Comparison of ENCODE assay signal across 27 cellular contexts in genomic region chr2:44398243-44398897, GRCh38. TPM values are rescaled to one million over a fixed set of nuclear protein-coding genes. Genes with fewer than 3 reads are reported as not detected.
DNase-seq lines count a peak whose midpoint lies in the region; ATAC-seq and TF ChIP-seq lines count a peak whose summit lies in the region.
"Had no signal": no experiment of that assay in that cellular context is flagged by ENCODE, and none has a peak within 500 bp of the region (broad histone marks: within the 10 kb centered on the region; RNA-seq: fewer than 3 reads in every experiment).

No MANE protein-coding gene starts in this region.

- no peak overlapping the region for H4K5ac ChIP-seq in IMR-90 (ENCODE audit: low read depth, low read length)

- H2BK5ac ChIP-seq in IMR-90 (ENCODE audit: low read depth, low read length, poor library complexity, severe bottlenecking) = no peak overlapping the region

- no peaks in the 10 kb centered on the region for H3K36me3 Mint-ChIP-seq in neural progenitor cell
- H3K36me3 Mint-ChIP-seq: naive B cell had no signal

- H3F3A ChIP-seq in neural progenitor cell (ENCODE audit: low read depth) = peaks cover 53% of the 10 kb centered on the region

- H3K36me3 ChIP-seq in IMR-90 (ENCODE audit: control insufficient read depth, insufficient read depth, low read length) (no peaks in the 10 kb centered on the region), neural progenitor cell (no peaks in the 10 kb centered on the region), body of pancreas (replicated peaks in 1 of 2; ENCODE audit: insufficient read depth in 1 of 2, low read depth in 2 of 2) (no peaks in the 10 kb centered on the region)
- H3K36me3 ChIP-seq: heart right ventricle, ovary, right atrium auricular region, SJCRH30 had no signal

- H3K9ac ChIP-seq in IMR-90 (ENCODE audit: low read depth, low read length) = no peak overlapping the region
- H3K9ac ChIP-seq in neural progenitor cell = no peak overlapping the region
- H3K9ac ChIP-seq: KMS-11 had no signal

- H3K27ac Mint-ChIP-seq in neural progenitor cell = no peak overlapping the region
- H3K27ac Mint-ChIP-seq: activated CD8-positive, alpha-beta T cell treated with anti-CD3 and anti-CD28 coated beads, Interleukin-2, amount 10 ng/mL, durations not matched to agents 7 days and 5 days; immature natural killer cell; naive B cell had no signal

- no peak overlapping the region for H3K18ac ChIP-seq in IMR-90 (ENCODE audit: low read depth, low read length)

- intact Hi-C loops in IMR-90 (cut with micrococcal nuclease) (no loop called here), body of pancreas (cut with DNase I) (no loop called here)

- H3K27me3 ChIP-seq in IMR-90 (ENCODE audit: control insufficient read depth, insufficient read depth, low read length) (no peaks in the 10 kb centered on the region), neural progenitor cell (no peaks in the 10 kb centered on the region), body of pancreas (no peaks in the 10 kb centered on the region)
- H3K27me3 ChIP-seq: dorsolateral prefrontal cortex, foreskin keratinocyte, heart right ventricle, ovary, right atrium auricular region, SJCRH30 had no signal

- in situ Hi-C loops in IMR-90 (cut with MboI; ENCODE audit: low sequenced_read_pairs) = loop anchor here (10.0 kb wide), 1 partner anchor 556 kb away; no protein-coding TSS in a partner anchor

- no peak overlapping the region for H3K4me2 ChIP-seq in IMR-90 (ENCODE audit: low read depth, low read length)
- peak overlapping the region; percentile 64 for H3K4me2 ChIP-seq in neural progenitor cell
- H3K4me2 ChIP-seq: KMS-11 had no signal

- H2BK15ac ChIP-seq in IMR-90 (ENCODE audit: low read depth, low read length) = no peak overlapping the region

- H4K20me1 ChIP-seq in IMR-90 (ENCODE audit: insufficient read depth, low read length) = no peaks in the 10 kb centered on the region
- no peaks in the 10 kb centered on the region for H4K20me1 ChIP-seq in neural progenitor cell (ENCODE audit: low read depth)

- H3K4me3 ChIP-seq in IMR-90 (ENCODE audit: insufficient read depth, low read depth, low read length) = no peak overlapping the region
- peak overlapping the region; percentile 9 for H3K4me3 ChIP-seq in coronary artery
- H3K4me3 ChIP-seq in neural progenitor cell = peak overlapping the region; percentile 16
- no peak overlapping the region for H3K4me3 ChIP-seq in body of pancreas
- H3K4me3 ChIP-seq: heart right ventricle, ovary, right atrium auricular region, SJCRH30 had no signal

- H4K8ac ChIP-seq in IMR-90 (ENCODE audit: low read depth in 2 of 2, low read length in 2 of 2) = no peak overlapping the region

- H3K79me1 ChIP-seq in IMR-90 (ENCODE audit: low read depth in 1 of 2, low read length in 2 of 2) = no peaks in the 10 kb centered on the region

- no peaks in the 10 kb centered on the region for H3K9me3 Mint-ChIP-seq in neural progenitor cell
- H3K9me3 Mint-ChIP-seq: central memory CD8-positive, alpha-beta T cell; immature natural killer cell; naive B cell had no signal

- no peak overlapping the region for H2AK5ac ChIP-seq in IMR-90 (ENCODE audit: low read depth, low read length)

- peaks cover 44% of the 10 kb centered on the region for H3K79me2 ChIP-seq in neural progenitor cell (ENCODE audit: low read depth)

- no peaks in the 10 kb centered on the region for H3K4me1 ChIP-seq in IMR-90 (ENCODE audit: control insufficient read depth, insufficient read depth, low read length)
- peaks cover 59% of the 10 kb centered on the region for H3K4me1 ChIP-seq in neural progenitor cell
- no peaks in the 10 kb centered on the region for H3K4me1 ChIP-seq in body of pancreas
- H3K4me1 ChIP-seq: foreskin keratinocyte, heart right ventricle, right atrium auricular region, SJCRH30 had no signal

- H3K9me3 ChIP-seq in IMR-90 (ENCODE audit: control insufficient read depth, insufficient read depth, low read length) (no peaks in the 10 kb centered on the region), neural progenitor cell (ENCODE audit: low read depth) (no peaks in the 10 kb centered on the region), body of pancreas (no peaks in the 10 kb centered on the region)
- H3K9me3 ChIP-seq: heart right ventricle, ovary, right atrium auricular region, SJCRH30 had no signal

- H3K4me1 Mint-ChIP-seq in neural progenitor cell = peaks cover 8% of the 10 kb centered on the region
- H3K4me1 Mint-ChIP-seq: central memory CD8-positive, alpha-beta T cell; immature natural killer cell had no signal

- no peak overlapping the region for H3K14ac ChIP-seq in IMR-90 (replicated peaks; ENCODE audit: low read depth, low read length)

- no CpG with 5 or more reads among the region's 6 CpGs for WGBS in IMR-90 (ENCODE audit: extremely low coverage in 2 of 2, insufficient read length in 1 of 2), 2 experiments
- WGBS in body of pancreas, 2 donors = 79 to 88% methylated on average over 6 of the region's 6 CpGs

- no peak for TF ChIP-seq POLR2A in IMR-90 (IDR thresholded peaks at IDR 0.05; ENCODE audit: low read depth, low read length)
- TF ChIP-seq POLR2A in body of pancreas (IDR thresholded peaks at IDR 0.05) = no peak

- H3K23ac ChIP-seq in IMR-90 (ENCODE audit: low read depth, low read length) = no peak overlapping the region

- no TSS peak for BruUV-seq in IMR-90 (replicated peaks; lab: Mats Ljungman, UMichigan)

- no peaks in the 10 kb centered on the region for H3K9me1 ChIP-seq in IMR-90 (ENCODE audit: insufficient read depth, low read length)

- no peak overlapping the region for H4K91ac ChIP-seq in IMR-90 (ENCODE audit: insufficient read depth, low read depth, low read length)

- no peaks in the 10 kb centered on the region for H3K27me3 Mint-ChIP-seq in neural progenitor cell (ENCODE audit: insufficient read depth, low read depth)
- H3K27me3 Mint-ChIP-seq: central memory CD8-positive, alpha-beta T cell; naive B cell had no signal

- POLR2A ChIA-PET in IMR-90 (lab: Charles Lee; ENCODE audit: unreplicated experiment) = no interaction called here

- no peak overlapping the region for H2BK20ac ChIP-seq in IMR-90 (ENCODE audit: low read depth, low read length)

- no peak overlapping the region for H3K4me3 Mint-ChIP-seq in neural progenitor cell
- H3K4me3 Mint-ChIP-seq: activated CD8-positive, alpha-beta T cell treated with anti-CD3 and anti-CD28 coated beads, Interleukin-2, amount 10 ng/mL, durations not matched to agents 7 days and 5 days; central memory CD8-positive, alpha-beta T cell; immature natural killer cell; naive B cell had no signal

- H2AFZ ChIP-seq in IMR-90 (replicated peaks; ENCODE audit: low read length, poor library complexity) (no peak overlapping the region), neural progenitor cell (replicated peaks) (no peak overlapping the region)

- DNase-seq in EH (ENCODE audit: low read depth) = peak; percentile 7
- DNase-seq in IMR-90 = no peak
- DNase-seq in coronary artery (ENCODE audit: low spot score) = no peak
- peak; percentile 76 for DNase-seq in neural progenitor cell (ENCODE audit: low spot score)
- DNase-seq in body of pancreas = no peak
- no peak for DNase-seq in occipital lobe (lab: John Stamatoyannopoulos, UW)
- no peak for DNase-seq in NCI-H69 (lab: John Stamatoyannopoulos, UW)
- DNase-seq: activated CD8-positive, alpha-beta T cell treated with anti-CD3 and anti-CD28 coated beads, Interleukin-2, amount 10 ng/mL, durations not matched to agents 7 days and 5 days; activated naive CD4-positive, alpha-beta T cell treated with anti-CD3 and anti-CD28 coated beads, Interleukin-2, amount 50 U/mL, for 16 hours; activated T-cell treated with anti-CD3 and anti-CD28 coated beads, Interleukin-2, amount 50 U/mL, for 48 hours; dorsolateral prefrontal cortex; foreskin keratinocyte; heart right ventricle; immature natural killer cell; MV-4-11; naive B cell; NCI-H2171; NCI-H526 treated with DMSO at 0.1 percent for 48 hours; ovary; SJCRH30; stimulated activated CD4-positive, alpha-beta T cell treated with anti-CD3 and anti-CD28 coated beads, Interleukin-4, amount 100 ng/mL, for 24 hours; stimulated activated naive CD4-positive, alpha-beta T cell had no signal

- no peak for TF ChIP-seq RAD21 in IMR-90 (IDR thresholded peaks at IDR 0.05; ENCODE audit: low read length)

- ATAC-seq in IMR-90 (ENCODE audit: low read depth) (no peak), body of pancreas (no peak), GM18870 (IDR thresholded peaks at IDR 0.05; ENCODE audit: unreplicated experiment) (no peak)
- ATAC-seq: activated CD8-positive, alpha-beta T cell treated with anti-CD3 and anti-CD28 coated beads, Interleukin-2, amount 10 ng/mL, durations not matched to agents 7 days and 5 days; foreskin keratinocyte; heart right ventricle; left lobe of liver had no signal

- H3K56ac ChIP-seq in IMR-90 (ENCODE audit: extremely low read depth, insufficient read depth, low read length) = no peak overlapping the region

- no peak overlapping the region for H2BK120ac ChIP-seq in IMR-90 (ENCODE audit: low read depth, low read length)

- TF ChIP-seq CTCF in IMR-90 (conservative IDR thresholded peaks at IDR 0.05; ENCODE audit: low read depth, low read length) = no peak
- TF ChIP-seq CTCF in coronary artery (IDR thresholded peaks at IDR 0.05) = no peak
- TF ChIP-seq CTCF in neural progenitor cell (IDR thresholded peaks at IDR 0.05) = no peak
- TF ChIP-seq CTCF in body of pancreas (IDR thresholded peaks at IDR 0.05) = no peak

- CTCF ChIA-PET in IMR-90 (lab: Yijun Ruan, JAX) = no interaction called here

- no peak overlapping the region for H2AK9ac ChIP-seq in IMR-90 (replicated peaks; ENCODE audit: low read depth, low read length, poor library complexity)

- dilution Hi-C loops in IMR-90 (cut with HindIII; ENCODE audit: low sequenced_read_pairs, unreplicated experiment) = no loop called here

- no peak overlapping the region for H3K4ac ChIP-seq in IMR-90 (ENCODE audit: low read depth, low read length)

- no peak overlapping the region for H3K27ac ChIP-seq in IMR-90 (ENCODE audit: insufficient read depth, low read length)
- H3K27ac ChIP-seq in coronary artery = no peak overlapping the region
- H3K27ac ChIP-seq in neural progenitor cell = peak overlapping the region; percentile 89
- H3K27ac ChIP-seq in body of pancreas = no peak overlapping the region
- H3K27ac ChIP-seq: dorsolateral prefrontal cortex, foreskin keratinocyte, heart right ventricle, KMS-11, ovary, right atrium auricular region, SJCRH30 had no signal

TF ChIP-seq in IMR-90, 13 proteins besides CTCF, POLR2A, EP300 and RAD21 (continues in another document):
- no peak for TF ChIP-seq MAZ (IDR thresholded peaks at IDR 0.05; ENCODE audit: borderline replicate concordance, low read depth, low read length)

RNA-seq across cellular contexts. Expression of gene CAMKMT, which starts 36.6 kb away (rescaled TPM):
- total RNA-seq in IMR-90 (2012; rRNA removed) = 6.7 and 6.8 TPM in 2 replicates
- 3.7 and 4.4 TPM in 2 replicates for polyA plus RNA-seq in IMR-90 (2012; rRNA removed)
- polyA plus RNA-seq in IMR-90 (2012; cell fraction: cytosol; rRNA removed) = 2.0 and 3.1 TPM in 2 replicates
- polyA plus RNA-seq in IMR-90 (2012; cell fraction: nucleus; rRNA removed; ENCODE audit: low replicate concordance) = 0.95 and 3.8 TPM in 2 replicates
- 27.4 and 28.5 TPM in 2 replicates for total RNA-seq in neural progenitor cell (ENCODE audit: low replicate concordance)
- 10 to 100 TPM; 18.4 to 23.4 TPM for total RNA-seq in body of pancreas
- 6.7 TPM for total RNA-seq in occipital lobe

RNA-seq across cellular contexts. Expression of gene PREPL, which starts 37.1 kb away (rescaled TPM):
- total RNA-seq in IMR-90 (2012; rRNA removed) = 39.6 and 59.2 TPM in 2 replicates
- 22.8 and 27.6 TPM in 2 replicates for polyA plus RNA-seq in IMR-90 (2012; rRNA removed)
- 3.9 and 4.9 TPM in 2 replicates for polyA plus RNA-seq in IMR-90 (2012; cell fraction: cytosol; rRNA removed)
- polyA plus RNA-seq in IMR-90 (2012; cell fraction: nucleus; rRNA removed; ENCODE audit: low replicate concordance) = 2.5 and 37.3 TPM in 2 replicates
- total RNA-seq in neural progenitor cell (ENCODE audit: low replicate concordance) = 58.8 and 90.8 TPM in 2 replicates
- total RNA-seq in body of pancreas = 10 to 100 TPM; 24.4 to 46.5 TPM
- total RNA-seq in occipital lobe = 150 TPM

Comparison
In these comparisons a context has a peak if more than half of its experiments do, and no peak if none do; other contexts are left out.
1. DNase-seq: peak in EH (single experiment) and neural progenitor cell (single experiment); none in IMR-90 (single experiment), coronary artery (single experiment), body of pancreas (0 of 4), occipital lobe (single experiment) and NCI-H69 (single experiment).
2. H3K4me3 ChIP-seq: peak in coronary artery (single experiment) and neural progenitor cell (single experiment); none in IMR-90 (single experiment) and body of pancreas (0 of 2).